Comparison of ENCODE assay signal across 8 cellular contexts in genomic region chr15:76150508-76150907, GRCh38.
DNase-seq lines count a peak whose midpoint lies in the region; ATAC-seq and TF ChIP-seq lines count a peak whose summit lies in the region.

No MANE protein-coding gene starts in this region.

- ATAC-seq in GM21526 (IDR thresholded peaks at IDR 0.05; ENCODE audit: low FRiP score, unreplicated experiment): peak; percentile 33

- intact Hi-C loops in uterus (cut with DNase I; ENCODE audit: low total_unique reads): no loop called here

- no peak overlapping the region for H3K4me3 ChIP-seq in uterus

- no peak for TF ChIP-seq POLR2A in uterus (IDR thresholded peaks at IDR 0.05)

- no peaks in the 10 kb centered on the region for H3K9me3 ChIP-seq in uterus

- H3K27me3 ChIP-seq in uterus: no peaks in the 10 kb centered on the region

- no peak overlapping the region for H3K27ac ChIP-seq in uterus

- TF ChIP-seq CTCF in uterus (IDR thresholded peaks at IDR 0.05): no peak

- H3K36me3 ChIP-seq in uterus: no peaks in the 10 kb centered on the region

- DNase-seq in Ammon's horn (ENCODE audit: low spot score) (peak; percentile 69), NCI-H446 treated with DMSO at 0.1 percent for 48 hours (lab: John Stamatoyannopoulos, UW) (peak; percentile 68), globus pallidus (ENCODE audit: low spot score) (peak; percentile 31), uterus (no peak), NCI-H2196 treated with DMSO at 0.1 percent for 48 hours (lab: John Stamatoyannopoulos, UW; ENCODE audit: unreplicated experiment) (no peak), kidney glomerular epithelial cell (lab: John Stamatoyannopoulos, UW) (no peak)
- no peak for DNase-seq in activated effector memory CD4-positive, alpha-beta T cell treated with anti-CD3 and anti-CD28 coated beads, Interleukin-2, amount 50 U/mL, for 16 hours

- H3K4me1 ChIP-seq in uterus: no peaks in the 10 kb centered on the region

Comparison
In these comparisons a context has a peak if more than half of its experiments do, and no peak if none do; other contexts are left out.
1. DNase-seq: peak in Ammon's horn (single experiment), NCI-H446 treated with DMSO at 0.1 percent for 48 hours (single experiment) and globus pallidus (single experiment); none in uterus (0 of 2), NCI-H2196 treated with DMSO at 0.1 percent for 48 hours (single experiment), kidney glomerular epithelial cell (single experiment) and activated effector memory CD4-positive, alpha-beta T cell treated with anti-CD3 and anti-CD28 coated beads, Interleukin-2, amount 50 U/mL, for 16 hours (single experiment).